In genomic region chr1:168688679-168689657, GRCh38 we compare ENCODE assay signal across 18 cellular contexts. TPM values are rescaled to one million over a fixed set of nuclear protein-coding genes. Genes with fewer than 3 reads are reported as not detected.
DNase-seq lines count a peak whose midpoint lies in the region; ATAC-seq lines count a peak whose summit lies in the region.
"Had no signal": no experiment of that assay in that cellular context is flagged by ENCODE, and none has a peak within 500 bp of the region (broad histone marks: within the 10 kb centered on the region; RNA-seq: fewer than 3 reads in every experiment).

No MANE protein-coding gene starts in this region.

- intact Hi-C loops in sciatic nerve (cut with DNase I) = no loop called here

- peak; percentile 57 for ATAC-seq in sciatic nerve
- ATAC-seq in stimulated activated naive CD8-positive, alpha-beta T cell treated with anti-CD3 and anti-CD28 coated beads, Interleukin-15, Interleukin-2, amounts not matched to agents 100 U/mL and 50 U/mL, for 24 hours = no peak
- no peak for ATAC-seq in HG02759 (IDR thresholded peaks at IDR 0.05; ENCODE audit: unreplicated experiment)
- ATAC-seq: activated CD8-positive, alpha-beta memory T cell treated with anti-CD3 and anti-CD28 coated beads, Interleukin-2, amount 10 ng/mL, durations not matched to agents 7 days and 5 days; WTC11 had no signal

- DNase-seq in DMS153 treated with DMSO at 0.1 percent for 48 hours (lab: John Stamatoyannopoulos, UW; ENCODE audit: unreplicated experiment) (peak; percentile 87), NCI-H146 (lab: John Stamatoyannopoulos, UW) (peak; percentile 40), globus pallidus (ENCODE audit: low spot score) (peak; percentile 70), sciatic nerve (ENCODE audit: low spot score) (no peak), NCI-H1694 (lab: John Stamatoyannopoulos, UW) (no peak), T-helper 1 cell (no peak)
- DNase-seq in stimulated activated naive CD8-positive, alpha-beta T cell treated with anti-CD3 and anti-CD28 coated beads, Interleukin-15, Interleukin-2, amounts not matched to agents 100 U/mL and 50 U/mL, for 24 hours = no peak
- DNase-seq: activated CD8-positive, alpha-beta memory T cell treated with anti-CD3 and anti-CD28 coated beads, Interleukin-2, amount 10 ng/mL, durations not matched to agents 7 days and 5 days; activated naive CD4-positive, alpha-beta T cell; DMS79 treated with DMSO at 0.1 percent for 48 hours; HCEC 1CT; mammary epithelial cell; NCI-H2081 treated with DMSO at 0.1 percent for 48 hours; PC-9; stimulated activated CD4-positive, alpha-beta T cell treated with anti-CD3 and anti-CD28 coated beads, Interleukin-12 subunit alpha, Interleukin-12 subunit beta, amount 100 ng/mL, for 4 hours had no signal

RNA-seq across cellular contexts. Expression of gene DPT, which starts 40.0 kb away (rescaled TPM):
- 17.2 TPM for total RNA-seq in sciatic nerve
- total RNA-seq: activated CD8-positive, alpha-beta memory T cell treated with anti-CD3 and anti-CD28 coated beads, Interleukin-2, amount 10 ng/mL, durations not matched to agents 7 days and 5 days; B cell; mammary epithelial cell; PC-9; WTC11 had no signal

Comparison
In these comparisons a context has a peak if more than half of its experiments do, and no peak if none do; other contexts are left out.
1. DNase-seq: peak in DMS153 treated with DMSO at 0.1 percent for 48 hours (single experiment), NCI-H146 (single experiment) and globus pallidus (single experiment); none in sciatic nerve (single experiment), stimulated activated naive CD8-positive, alpha-beta T cell treated with anti-CD3 and anti-CD28 coated beads, Interleukin-15, Interleukin-2, amounts not matched to agents 100 U/mL and 50 U/mL, for 24 hours (single experiment), NCI-H1694 (single experiment) and T-helper 1 cell (0 of 5).